ENCODE assay signal across 1 cellular context in genomic region chr10:86155034-86155656, GRCh38.
TF ChIP-seq lines count a peak whose summit lies in the region.

No MANE protein-coding gene starts in this region.

TF ChIP-seq in GM12878, 131 proteins besides CTCF, POLR2A, EP300 and RAD21:
- TF ChIP-seq RELB (IDR thresholded peaks at IDR 0.05; ENCODE audit: low read depth): no peak
- TF ChIP-seq RBBP5 (conservative IDR thresholded peaks at IDR 0.05): no peak
- no peak for TF ChIP-seq DPF2 (IDR thresholded peaks at IDR 0.05)
- TF ChIP-seq ZBTB33 (IDR thresholded peaks at IDR 0.05): no peak
- no peak for TF ChIP-seq E2F8 (IDR thresholded peaks at IDR 0.05; ENCODE audit: low read depth, partially characterized antibody)
- TF ChIP-seq ZNF274 (IDR thresholded peaks at IDR 0.05; ENCODE audit: insufficient read depth, insufficient read length): no peak
- no peak for TF ChIP-seq CBX5 (IDR thresholded peaks at IDR 0.05; ENCODE audit: low read depth)
- no peak for TF ChIP-seq ZBTB11 (CRISPR knock-in tag; IDR thresholded peaks at IDR 0.05)
- TF ChIP-seq NFIC (IDR thresholded peaks at IDR 0.05; ENCODE audit: low read depth, low read length): no peak
- TF ChIP-seq ZBED1 (IDR thresholded peaks at IDR 0.05; ENCODE audit: borderline replicate concordance): no peak
- no peak for TF ChIP-seq CEBPB (IDR thresholded peaks at IDR 0.05; ENCODE audit: borderline replicate concordance in 1 of 2, low read depth in 2 of 2, low read length in 2 of 2)
- TF ChIP-seq TCF3 (IDR thresholded peaks at IDR 0.05; ENCODE audit: borderline replicate concordance, insufficient read depth, low read depth, low read length): no peak
